Comparison of ENCODE assay signal across 21 cellular contexts in genomic region chr3:88267847-88268246, GRCh38.
"Had no signal": no experiment of that assay in that cellular context is flagged by ENCODE, and none has a peak within 500 bp of the region (broad histone marks: within the 10 kb centered on the region; RNA-seq: fewer than 3 reads in every experiment).

No MANE protein-coding gene starts in this region.

- H3K4me1 Mint-ChIP-seq: naive thymus-derived CD8-positive, alpha-beta T cell; stimulated activated memory B cell treated with anti-CD40 and anti-IgM and Interleukin-4, amounts not matched to agents 10 μg/mL and 1 μg/mL and 100 μg/mL, for 72 hours had no signal

- H3K4me3 Mint-ChIP-seq: dendritic cell treated with granulocyte-macrophage colony-stimulating factor and Interleukin-4, amounts not matched to agents 40 ng/mL and 50 ng/mL, for 4 days; naive thymus-derived CD8-positive, alpha-beta T cell; stimulated activated memory B cell treated with anti-CD40 and anti-IgM and Interleukin-4, amounts not matched to agents 10 μg/mL and 1 μg/mL and 100 μg/mL, for 72 hours; stimulated activated naive CD8-positive, alpha-beta T cell treated with anti-CD3 and anti-CD28 coated beads, Interleukin-15, Interleukin-2, amounts not matched to agents 100 ng/mL and 50 ng/mL, for 24 hours had no signal

- H3K27me3 Mint-ChIP-seq: dendritic cell treated with granulocyte-macrophage colony-stimulating factor and Interleukin-4, amounts not matched to agents 40 ng/mL and 50 ng/mL, for 4 days; stimulated activated memory B cell treated with anti-CD40 and anti-IgM and Interleukin-4, amounts not matched to agents 10 μg/mL and 1 μg/mL and 100 μg/mL, for 72 hours; stimulated activated naive CD8-positive, alpha-beta T cell treated with anti-CD3 and anti-CD28 coated beads, Interleukin-15, Interleukin-2, amounts not matched to agents 100 ng/mL and 50 ng/mL, for 24 hours had no signal

- H3K9me3 Mint-ChIP-seq: dendritic cell treated with granulocyte-macrophage colony-stimulating factor and Interleukin-4, amounts not matched to agents 40 ng/mL and 50 ng/mL, for 4 days; naive thymus-derived CD8-positive, alpha-beta T cell; stimulated activated memory B cell treated with anti-CD40 and anti-IgM and Interleukin-4, amounts not matched to agents 10 μg/mL and 1 μg/mL and 100 μg/mL, for 72 hours; stimulated activated naive CD8-positive, alpha-beta T cell treated with anti-CD3 and anti-CD28 coated beads, Interleukin-15, Interleukin-2, amounts not matched to agents 100 ng/mL and 50 ng/mL, for 24 hours had no signal

- H3K4me1 ChIP-seq: esophagus squamous epithelium, psoas muscle, right lobe of liver, spleen, testis, upper lobe of right lung, vagina had no signal

- H3K36me3 ChIP-seq: esophagus squamous epithelium, gastroesophageal sphincter, right lobe of liver, spleen, tibial nerve, upper lobe of right lung, vagina had no signal

- H3K9me3 ChIP-seq: esophagus squamous epithelium, gastroesophageal sphincter, psoas muscle, right lobe of liver, spleen, testis, tibial nerve, upper lobe of right lung, vagina had no signal

- H3K27ac ChIP-seq: esophagus squamous epithelium, gastroesophageal sphincter, psoas muscle, right lobe of liver, spleen, testis, tibial nerve, upper lobe of right lung, vagina had no signal

- H3K27ac Mint-ChIP-seq: dendritic cell treated with granulocyte-macrophage colony-stimulating factor and Interleukin-4, amounts not matched to agents 40 ng/mL and 50 ng/mL, for 4 days; naive thymus-derived CD8-positive, alpha-beta T cell; stimulated activated memory B cell treated with anti-CD40 and anti-IgM and Interleukin-4, amounts not matched to agents 10 μg/mL and 1 μg/mL and 100 μg/mL, for 72 hours; stimulated activated naive CD8-positive, alpha-beta T cell treated with anti-CD3 and anti-CD28 coated beads, Interleukin-15, Interleukin-2, amounts not matched to agents 100 ng/mL and 50 ng/mL, for 24 hours had no signal

- DNase-seq: esophagus squamous epithelium; glutamatergic neuron; islet precursor cell; mammary epithelial cell; naive thymus-derived CD8-positive, alpha-beta T cell; psoas muscle; retina; right lobe of liver; spleen; stimulated activated CD4-positive, alpha-beta T cell treated with anti-CD3 and anti-CD28 coated beads, Interleukin-15, amount 100 ng/mL, for 24 hours; stimulated activated CD4-positive, alpha-beta T cell treated with anti-CD3 and anti-CD28 coated beads, Interleukin-1b, Interleukin-23, amount 100 ng/mL, for 48 hours; stimulated activated CD4-positive, alpha-beta T cell treated with anti-CD3 and anti-CD28 coated beads, Interleukin-4, amount 100 ng/mL, for 24 hours; testis; upper lobe of right lung had no signal

- H3K36me3 Mint-ChIP-seq: naive thymus-derived CD8-positive, alpha-beta T cell; stimulated activated memory B cell treated with anti-CD40 and anti-IgM and Interleukin-4, amounts not matched to agents 10 μg/mL and 1 μg/mL and 100 μg/mL, for 72 hours had no signal

- H3K27me3 ChIP-seq: esophagus squamous epithelium, gastroesophageal sphincter, right lobe of liver, spleen, testis, tibial nerve, upper lobe of right lung, vagina had no signal

- H3K4me3 ChIP-seq: esophagus squamous epithelium, gastroesophageal sphincter, psoas muscle, right lobe of liver, spleen, tibial nerve, upper lobe of right lung, vagina had no signal

- ATAC-seq: gastroesophageal sphincter; left lobe of liver; naive thymus-derived CD8-positive, alpha-beta T cell; psoas muscle; right lobe of liver; stimulated activated memory B cell treated with anti-CD40 and anti-IgM and Interleukin-4, amounts not matched to agents 10 μg/mL and 1 μg/mL and 100 μg/mL, for 72 hours; upper lobe of right lung had no signal
